In the genomic region with DNA sequence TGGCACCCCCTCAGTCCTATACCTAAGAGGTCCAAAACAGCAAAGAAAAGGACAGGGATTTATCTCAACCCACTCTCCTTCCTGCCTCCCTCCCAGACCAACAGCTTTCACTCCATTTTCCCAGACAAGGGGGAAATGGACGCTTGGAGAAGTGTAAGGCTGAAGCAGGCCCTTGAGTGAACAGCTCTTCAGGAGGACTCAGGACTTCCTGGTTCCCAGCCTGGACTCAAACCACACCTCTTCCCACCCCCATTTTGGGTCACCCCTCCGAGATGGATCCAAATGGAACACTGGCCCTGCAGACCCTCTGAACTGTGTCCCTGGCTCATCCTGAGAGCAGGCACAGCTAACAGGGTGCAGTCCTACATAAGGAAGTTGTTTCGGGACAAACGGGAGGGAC, we compare ENCODE assay signal across 8 cellular contexts. TPM values are rescaled to one million over a fixed set of nuclear protein-coding genes. Genes with fewer than 3 reads are reported as not detected.
DNase-seq lines count a peak whose midpoint lies in the region; TF ChIP-seq lines count a peak whose summit lies in the region.

No MANE protein-coding gene starts in this region.

- H3K4me3 Mint-ChIP-seq in IgD-negative memory B cell: peak overlapping the region; percentile 47 to 97 (median 94)

- peaks cover 41% of the 10 kb centered on the region for H3K36me3 ChIP-seq in mesodermal cell (ENCODE audit: control insufficient read depth, insufficient read depth, low read length)

- peak overlapping the region in 2 of 3 donors; percentile 30 to 92 for H3K27ac Mint-ChIP-seq in IgD-negative memory B cell

- in situ Hi-C loops in astrocyte of the cerebellum (cut with HindIII; ENCODE audit: low sequenced_read_pairs): no loop called here

- peaks cover 46 to 49% (median 48%) of the 10 kb centered on the region in 3 donors for H3K4me1 Mint-ChIP-seq in IgD-negative memory B cell

- no peaks in the 10 kb centered on the region for H3K36me3 Mint-ChIP-seq in IgD-negative memory B cell

- H3K4me3 ChIP-seq in AG10803 (ENCODE audit: low read length) (peak overlapping the region; percentile 90), astrocyte of the cerebellum (ENCODE audit: low read depth, low read length) (peak overlapping the region; percentile 88), mesodermal cell (ENCODE audit: extremely low read depth, insufficient read depth, low read length, poor library complexity, severe bottlenecking) (peak overlapping the region; percentile 91)

- no peaks in the 10 kb centered on the region for H3K9me3 ChIP-seq in mesodermal cell (ENCODE audit: control insufficient read depth, low read length)

- no peak for DNase-seq in AG10803 (ENCODE audit: low read depth)
- DNase-seq in astrocyte of the cerebellum (ENCODE audit: low read depth): no peak
- DNase-seq in NCI-H524 treated with DMSO at 0.1 percent for 48 hours (lab: John Stamatoyannopoulos, UW): no peak
- no peak for DNase-seq in hypothalamus (lab: John Stamatoyannopoulos, UW)
- no peak for DNase-seq in KG1 (lab: John Stamatoyannopoulos, UW)
- DNase-seq in GM03348 (ENCODE audit: low spot score): no peak

- no peak for TF ChIP-seq CTCF in AG10803 (conservative IDR thresholded peaks at IDR 0.05; ENCODE audit: low read length)
- TF ChIP-seq CTCF in astrocyte of the cerebellum (IDR thresholded peaks at IDR 0.05; ENCODE audit: low read depth, low read length, missing control alignments): no peak

- no peaks in the 10 kb centered on the region for H3K9me3 Mint-ChIP-seq in IgD-negative memory B cell

- peaks cover 2% of the 10 kb centered on the region for H3K27me3 Mint-ChIP-seq in IgD-negative memory B cell

- 51 to 60% methylated on average over 1 to 3 of the region's 4 CpGs for WGBS in mesodermal cell (ENCODE audit: insufficient coverage in 2 of 2), 2 experiments

- no peak overlapping the region for H3K27ac ChIP-seq in mesodermal cell (ENCODE audit: low read depth, low read length, severe bottlenecking)

- peaks cover 29% of the 10 kb centered on the region for H3K4me1 ChIP-seq in mesodermal cell (ENCODE audit: control insufficient read depth, insufficient read depth, low read length, poor library complexity, severe bottlenecking)

RNA-seq across cellular contexts. Expression of gene KMT2D, which starts 2.7 kb away (rescaled TPM):
- polyA plus RNA-seq in IgD-negative memory B cell: 19.7 TPM
- polyA plus RNA-seq in mesodermal cell (2013, experiment 1 of 2): 37.0 TPM
- 20.3 TPM for polyA plus RNA-seq in mesodermal cell (2013, experiment 2 of 2)

RNA-seq across cellular contexts. Expression of gene RHEBL1, which starts 11.9 kb away (rescaled TPM):
- polyA plus RNA-seq in IgD-negative memory B cell: 3.2 TPM
- polyA plus RNA-seq in mesodermal cell (2013, experiment 1 of 2): 4.6 TPM
- 4.5 TPM for polyA plus RNA-seq in mesodermal cell (2013, experiment 2 of 2)

RNA-seq across cellular contexts. Expression of gene DHH, which starts 36.7 kb away (rescaled TPM):
- not detected for polyA plus RNA-seq in IgD-negative memory B cell
- polyA plus RNA-seq in mesodermal cell (2013, experiment 1 of 2): 0.11 TPM
- 0.25 TPM for polyA plus RNA-seq in mesodermal cell (2013, experiment 2 of 2)

RNA-seq across cellular contexts. Expression of gene PRKAG1, which starts 39.3 kb away (rescaled TPM):
- 45.6 TPM for polyA plus RNA-seq in IgD-negative memory B cell
- 35.5 TPM for polyA plus RNA-seq in mesodermal cell (2013, experiment 1 of 2)
- 36.3 TPM for polyA plus RNA-seq in mesodermal cell (2013, experiment 2 of 2)

RNA-seq across cellular contexts. Expression of gene LMBR1L, which starts 52.8 kb away (rescaled TPM):
- 37.3 TPM for polyA plus RNA-seq in IgD-negative memory B cell
- 84.0 TPM for polyA plus RNA-seq in mesodermal cell (2013, experiment 1 of 2)
- 67.7 TPM for polyA plus RNA-seq in mesodermal cell (2013, experiment 2 of 2)
